Comparison of ENCODE assay signal across 8 cellular contexts in the genomic region with DNA sequence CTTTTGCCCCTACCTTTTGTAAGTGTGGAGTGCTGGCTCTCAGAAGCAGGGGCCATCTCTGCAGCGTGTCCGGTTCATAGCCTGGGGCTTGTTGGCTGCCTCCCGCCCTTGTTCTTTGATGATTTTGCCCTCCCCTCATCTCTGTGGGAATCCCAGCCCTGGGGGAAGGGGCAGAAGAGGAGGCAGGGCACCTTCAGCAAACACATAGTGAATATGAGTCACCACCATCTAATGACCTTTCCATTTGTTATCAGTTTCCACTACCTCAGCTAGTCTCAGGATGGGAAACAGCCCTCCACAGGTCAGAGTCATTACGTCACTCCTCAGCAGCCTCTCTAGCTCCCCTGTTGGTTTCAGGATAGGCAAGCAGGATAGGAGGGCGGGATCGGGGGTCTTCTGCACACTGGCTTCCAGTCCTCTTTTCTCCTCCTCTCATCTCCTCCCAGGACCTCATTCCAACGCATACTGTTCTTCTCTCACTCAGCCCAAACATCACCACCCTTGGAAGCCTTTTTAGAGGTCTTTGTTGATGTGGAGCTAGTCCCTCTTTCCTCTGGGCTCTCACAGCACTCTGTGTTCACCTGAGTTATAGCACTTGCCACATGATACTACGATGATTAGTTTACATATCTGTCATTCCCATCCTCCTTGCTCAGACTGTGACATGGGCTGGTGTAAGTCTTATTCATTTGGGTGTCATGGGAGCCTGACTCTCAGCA. TPM values are rescaled to one million over a fixed set of nuclear protein-coding genes. Genes with fewer than 3 reads are reported as not detected.
DNase-seq lines count a peak whose midpoint lies in the region; ATAC-seq and TF ChIP-seq lines count a peak whose summit lies in the region.

No MANE protein-coding gene starts in this region.

- H3K4me1 Mint-ChIP-seq in stimulated activated memory B cell treated with anti-CD40 and anti-IgM and Interleukin-4, amounts not matched to agents 10 μg/mL and 1 μg/mL and 100 μg/mL, for 72 hours, result peaks cover 10% of the 10 kb centered on the region

- no peaks in the 10 kb centered on the region for H3K9me3 Mint-ChIP-seq in stimulated activated memory B cell treated with anti-CD40 and anti-IgM and Interleukin-4, amounts not matched to agents 10 μg/mL and 1 μg/mL and 100 μg/mL, for 72 hours

- H3K4me3 ChIP-seq in AG04450 (ENCODE audit: low read depth, low read length) (no peak overlapping the region), fibroblast of the aortic adventitia (ENCODE audit: low read depth, low read length) (no peak overlapping the region)

- H3K4me3 Mint-ChIP-seq in stimulated activated memory B cell treated with anti-CD40 and anti-IgM and Interleukin-4, amounts not matched to agents 10 μg/mL and 1 μg/mL and 100 μg/mL, for 72 hours, result no peak overlapping the region

- CTCF ChIA-PET in AG04450 (lab: Charles Lee), result interaction anchor here (1.5 kb wide), 1 partner anchor 168 kb away, joined by 4 read pairs; no protein-coding TSS in a partner anchor

- no peak overlapping the region for H3K27ac Mint-ChIP-seq in stimulated activated memory B cell treated with anti-CD40 and anti-IgM and Interleukin-4, amounts not matched to agents 10 μg/mL and 1 μg/mL and 100 μg/mL, for 72 hours

- no peaks in the 10 kb centered on the region for H3K9me3 ChIP-seq in AG04450 (ENCODE audit: control insufficient read depth, insufficient read depth, low read length)

- no peaks in the 10 kb centered on the region for H3K27me3 ChIP-seq in AG04450 (ENCODE audit: control insufficient read depth, insufficient read depth, low read length)

- ATAC-seq in GM19351 (IDR thresholded peaks at IDR 0.05; ENCODE audit: unreplicated experiment) (peak; percentile 90), GM21381 (IDR thresholded peaks at IDR 0.05; ENCODE audit: unreplicated experiment) (no peak)
- ATAC-seq in stimulated activated memory B cell treated with anti-CD40 and anti-IgM and Interleukin-4, amounts not matched to agents 10 μg/mL and 1 μg/mL and 100 μg/mL, for 72 hours, result peak; percentile 66

- H3K27me3 Mint-ChIP-seq in stimulated activated memory B cell treated with anti-CD40 and anti-IgM and Interleukin-4, amounts not matched to agents 10 μg/mL and 1 μg/mL and 100 μg/mL, for 72 hours, result no peaks in the 10 kb centered on the region

- H3K27ac ChIP-seq in AG04450 (ENCODE audit: low read depth, low read length), result peak overlapping the region; percentile 32

- POLR2A ChIA-PET in AG04450 (lab: Yijun Ruan, JAX), result no interaction called here

- TF ChIP-seq CTCF in AG04450 (IDR thresholded peaks at IDR 0.05; ENCODE audit: low read depth, low read length) (peak; percentile 37), fibroblast of the aortic adventitia (IDR thresholded peaks at IDR 0.05; ENCODE audit: insufficient read depth, low read length) (peak; percentile 39)

- H3K36me3 Mint-ChIP-seq in stimulated activated memory B cell treated with anti-CD40 and anti-IgM and Interleukin-4, amounts not matched to agents 10 μg/mL and 1 μg/mL and 100 μg/mL, for 72 hours, result no peaks in the 10 kb centered on the region

- DNase-seq in AG04450 (ENCODE audit: low read depth, low spot score), result no peak
- peak; percentile 96 for DNase-seq in RPMI7951 (ENCODE audit: low read depth)
- DNase-seq in fibroblast of the aortic adventitia (ENCODE audit: low read depth), result peak; percentile 35
- DNase-seq in GM03348 (ENCODE audit: low spot score), result no peak
- no peak for DNase-seq in NCI-H128 (lab: John Stamatoyannopoulos, UW; ENCODE audit: unreplicated experiment)

RNA-seq across cellular contexts. Expression of a gene that starts 15.8 kb away (rescaled TPM):
- 33.7 and 41.8 TPM in 2 replicates for polyA plus RNA-seq in AG04450 (2011; rRNA removed)
- 12.3 and 14.6 TPM in 2 replicates for polyA minus RNA-seq in AG04450 (2011; rRNA and poly(A)+ RNA removed)
- total RNA-seq in RPMI7951 (2014; rRNA removed; shearing (Covaris generic)), result 45.8 and 46.0 TPM in 2 replicates
- total RNA-seq in fibroblast of the aortic adventitia (ENCODE audit: low replicate concordance), result 40.9 and 145 TPM in 2 replicates

Comparison
In these comparisons a context has a peak if more than half of its experiments do, and no peak if none do; other contexts are left out.
1. DNase-seq: peak in RPMI7951 (single experiment) and fibroblast of the aortic adventitia (single experiment); none in AG04450 (single experiment), GM03348 (single experiment) and NCI-H128 (single experiment).